1 cellular context compared by ENCODE assay signal in the genomic region with DNA sequence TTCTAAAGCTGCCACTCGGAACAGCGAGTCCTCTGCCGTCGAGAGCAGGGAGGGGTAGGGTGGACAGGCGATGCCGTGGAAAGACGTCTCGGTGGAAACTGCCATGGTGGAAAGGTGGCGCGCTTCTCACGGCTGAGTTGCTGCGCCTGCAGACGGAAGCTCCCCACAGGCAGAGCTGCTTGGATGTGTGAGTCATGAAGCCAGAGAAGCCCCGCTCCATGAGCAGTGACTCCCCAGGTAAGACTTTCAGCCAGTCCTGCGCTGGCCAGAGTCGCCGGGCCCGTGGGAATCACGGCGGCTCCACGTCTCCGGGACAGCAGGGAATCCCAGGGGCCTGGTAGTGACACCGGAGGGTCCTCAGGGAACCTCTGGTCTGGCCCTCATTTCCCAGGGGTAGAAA.
TF ChIP-seq lines count a peak whose summit lies in the region.

No MANE protein-coding gene starts in this region.

TF ChIP-seq in K562, 482 proteins besides CTCF, POLR2A, EP300 and RAD21:
- no peak for TF ChIP-seq ZNF384 (IDR thresholded peaks at IDR 0.05; ENCODE audit: low read depth, low read length)
- TF ChIP-seq TCF3 (CRISPR knock-in tag; IDR thresholded peaks at IDR 0.05) = no peak
- TF ChIP-seq PHF20 (IDR thresholded peaks at IDR 0.05; ENCODE audit: partially characterized antibody) = no peak
- TF ChIP-seq SIX5 (IDR thresholded peaks at IDR 0.05; ENCODE audit: borderline replicate concordance in 1 of 2, insufficient read depth in 1 of 2, low read depth in 1 of 2, low read length in 2 of 2) = no peak
- TF ChIP-seq RBM39 (optimal IDR thresholded peaks at IDR 0.05; ENCODE audit: low read depth, low read length) = no peak
- no peak for TF ChIP-seq ZBED1 (IDR thresholded peaks at IDR 0.05)
- peak; percentile 41; the same call in 1 of the 2 replicates for TF ChIP-seq POLR2G (IDR thresholded peaks at IDR 0.05; ENCODE audit: low read depth, low read length)
